In genomic region chr1:235014756-235015155, GRCh38 we compare ENCODE assay signal across 19 cellular contexts.
A peak's percentile ranks its signal among the peaks of the same experiment; 100 is the strongest.
DNase-seq lines count a peak whose midpoint lies in the region; ATAC-seq, FAIRE-seq and TF ChIP-seq lines count a peak whose summit lies in the region.
"Had no signal": no experiment of that assay in that cellular context is flagged by ENCODE, and none has a peak within 500 bp of the region (broad histone marks: within the 10 kb centered on the region; RNA-seq: fewer than 3 reads in every experiment).

No MANE protein-coding gene starts in this region.

- H3K27me3 Mint-ChIP-seq in activated naive CD8-positive, alpha-beta T cell, result no peaks in the 10 kb centered on the region
- no peaks in the 10 kb centered on the region for H3K27me3 Mint-ChIP-seq in natural killer cell (ENCODE audit: low read depth in 2 of 2)

- H3K9me3 ChIP-seq in BLaER1, result no peaks in the 10 kb centered on the region
- H3K9me3 ChIP-seq: gastroesophageal sphincter had no signal

- H3K9ac ChIP-seq in BLaER1, result no peak overlapping the region

- H3K9me3 Mint-ChIP-seq in activated naive CD8-positive, alpha-beta T cell (ENCODE audit: low read depth), result peaks cover 4% of the 10 kb centered on the region
- H3K9me3 Mint-ChIP-seq in natural killer cell, result peaks cover 2 to 3% of the 10 kb centered on the region in 2 donors

- intact Hi-C loops in natural killer cell (cut with micrococcal nuclease), result loop anchor here (5.0 kb wide), 5 partner anchors 33 to 257 kb away; no protein-coding TSS in a partner anchor

- peak; percentile 26 for FAIRE-seq in GM18507 (lab: Jason Lieb, UNC)
- FAIRE-seq: colon, H54 had no signal

- no peak overlapping the region for H3K4me3 ChIP-seq in BLaER1
- H3K4me3 ChIP-seq: gastroesophageal sphincter, left ventricle myocardium inferior had no signal

- TF ChIP-seq CTCF in natural killer cell (IDR thresholded peaks at IDR 0.05), result no peak
- no peak for TF ChIP-seq CTCF in GM10248 (IDR thresholded peaks at IDR 0.05; ENCODE audit: control extremely low read depth, extremely low read depth, low read depth, missing control alignments)

- peak overlapping the region; percentile 84 for H3K4me2 ChIP-seq in BLaER1

- DNase-seq in GM18507 (ENCODE audit: extremely low spot score, insufficient read length, low read depth) (no peak), natural killer cell (no peak), epidermal melanocyte (ENCODE audit: insufficient read length, low spot score) (no peak), NCI-H82 (lab: John Stamatoyannopoulos, UW) (no peak), GM10248 (ENCODE audit: extremely low spot score) (no peak), NCI-H2196 treated with DMSO at 0.1 percent for 48 hours (lab: John Stamatoyannopoulos, UW; ENCODE audit: unreplicated experiment) (no peak)
- DNase-seq: activated T-cell treated with anti-CD3 and anti-CD28 coated beads, Interleukin-2, amount 50 U/mL, for 1 hour; DMS 273 treated with DMSO at 0.1 percent for 48 hours; GF-D8; left ventricle myocardium inferior; NCI-H1417 treated with DMSO at 0.1 percent for 48 hours; NCI-H226; substantia nigra had no signal

- peak overlapping the region; percentile 71; the same call in 1 of the 2 replicates for H3K27ac ChIP-seq in BLaER1
- H3K27ac ChIP-seq: gastroesophageal sphincter, left ventricle myocardium inferior had no signal

- POLR2A ChIA-PET in GM10248 (lab: Yijun Ruan, JAX), result interaction anchor here (0.6 to 1.5 kb wide), 2 partner anchors 57 to 59 kb away, joined by 4 read pairs; no protein-coding TSS in a partner anchor

- H3K27ac Mint-ChIP-seq in activated naive CD8-positive, alpha-beta T cell, result peak overlapping the region; percentile 95
- peak overlapping the region; percentile 91 to 95 for H3K27ac Mint-ChIP-seq in natural killer cell
- H3K27ac Mint-ChIP-seq: WTC11 had no signal

- ATAC-seq in natural killer cell, result no peak
- ATAC-seq: gastroesophageal sphincter, WTC11 had no signal

- H4K20me1 ChIP-seq in BLaER1, result no peaks in the 10 kb centered on the region

- no peaks in the 10 kb centered on the region for H3K27me3 ChIP-seq in BLaER1
- H3K27me3 ChIP-seq: gastroesophageal sphincter had no signal

- peaks cover 87% of the 10 kb centered on the region for H3K4me1 Mint-ChIP-seq in activated naive CD8-positive, alpha-beta T cell (ENCODE audit: low read depth)
- H3K4me1 Mint-ChIP-seq in natural killer cell, result peaks cover 39 to 50% of the 10 kb centered on the region in 2 donors

- H3K4me3 Mint-ChIP-seq in activated naive CD8-positive, alpha-beta T cell, result peak overlapping the region; percentile 9
- no peak overlapping the region for H3K4me3 Mint-ChIP-seq in natural killer cell
- H3K4me3 Mint-ChIP-seq: WTC11 had no signal

- no peaks in the 10 kb centered on the region for H3K36me3 ChIP-seq in BLaER1
- H3K36me3 ChIP-seq: gastroesophageal sphincter, left ventricle myocardium inferior had no signal

- CTCF ChIA-PET in GM10248 (lab: Yijun Ruan, JAX), result interaction anchor here (1.3 to 3.0 kb wide), 5 partner anchors 10 to 514 kb away, joined by 3 to 15 read pairs (median 6); no protein-coding TSS in a partner anchor

- peaks cover 5% of the 10 kb centered on the region for H3K36me3 Mint-ChIP-seq in activated naive CD8-positive, alpha-beta T cell
- peaks cover 10% of the 10 kb centered on the region for H3K36me3 Mint-ChIP-seq in natural killer cell
- H3K36me3 Mint-ChIP-seq: WTC11 had no signal

- peaks cover 68% of the 10 kb centered on the region for H3K4me1 ChIP-seq in BLaER1
